15 cellular contexts compared by ENCODE assay signal in genomic region chr20:45937765-45938164, GRCh38. TPM values are rescaled to one million over a fixed set of nuclear protein-coding genes. Genes with fewer than 3 reads are reported as not detected.
A peak's percentile ranks its signal among the peaks of the same experiment; 100 is the strongest.
DNase-seq lines count a peak whose midpoint lies in the region; ATAC-seq and TF ChIP-seq lines count a peak whose summit lies in the region.
"Had no signal": no experiment of that assay in that cellular context is flagged by ENCODE, and none has a peak within 500 bp of the region (broad histone marks: within the 10 kb centered on the region; RNA-seq: fewer than 3 reads in every experiment).

No MANE protein-coding gene starts in this region.

- peaks cover 23% of the 10 kb centered on the region for H3K79me2 ChIP-seq in OCI-LY7 (ENCODE audit: insufficient read depth, low read depth, low read length)

- H4K20me1 ChIP-seq in OCI-LY7 (ENCODE audit: insufficient read depth, low read length), result no peaks in the 10 kb centered on the region

- TF ChIP-seq CTCF in OCI-LY7 (conservative IDR thresholded peaks at IDR 0.05; ENCODE audit: low read length) (no peak), brain microvascular endothelial cell (IDR thresholded peaks at IDR 0.05; ENCODE audit: low read depth, low read length, missing control alignments) (no peak), nephron progenitor cell (IDR thresholded peaks at IDR 0.05) (no peak), coronary artery (IDR thresholded peaks at IDR 0.05) (no peak)

- H3K4me3 ChIP-seq in OCI-LY7 (ENCODE audit: low read depth, low read length, poor library complexity, severe bottlenecking) (no peak overlapping the region), brain microvascular endothelial cell (ENCODE audit: low read depth, low read length) (no peak overlapping the region), coronary artery (no peak overlapping the region)
- H3K4me3 ChIP-seq: left lung, smooth muscle cell, thyroid gland had no signal

- peaks cover 23% of the 10 kb centered on the region for H3K4me1 Mint-ChIP-seq in T-helper 1 cell treated with Interleukin-12 subunit alpha and Interleukin-12 subunit beta and Interleukin-4 antibody, amounts not matched to agents 30 μg/mL and 1 μg/mL, for 36 hours (ENCODE audit: low read depth)
- H3K4me1 Mint-ChIP-seq in nephron progenitor cell, result peaks cover 33% of the 10 kb centered on the region

- no peaks in the 10 kb centered on the region for H3K27me3 ChIP-seq in brain microvascular endothelial cell (replicated peaks)
- H3K27me3 ChIP-seq: left lung, thyroid gland had no signal

- no peak overlapping the region for H2AFZ ChIP-seq in OCI-LY7 (ENCODE audit: low read length)

- peaks cover 53% of the 10 kb centered on the region for H3K36me3 ChIP-seq in OCI-LY7 (ENCODE audit: insufficient read depth, low read length)
- peaks cover 26% of the 10 kb centered on the region for H3K36me3 ChIP-seq in brain microvascular endothelial cell (replicated peaks)

- H3K4me1 ChIP-seq in OCI-LY7 (ENCODE audit: insufficient read depth, low read length, poor library complexity, severe bottlenecking), result peaks cover 8% of the 10 kb centered on the region

- peak overlapping the region; percentile 43 for H3K27ac Mint-ChIP-seq in T-helper 1 cell treated with Interleukin-12 subunit alpha and Interleukin-12 subunit beta and Interleukin-4 antibody, amounts not matched to agents 30 μg/mL and 1 μg/mL, for 36 hours
- no peak overlapping the region for H3K27ac Mint-ChIP-seq in nephron progenitor cell

- no peaks in the 10 kb centered on the region for H3K9me2 ChIP-seq in OCI-LY7 (ENCODE audit: insufficient read depth, low read length)

- CTCF ChIA-PET in OCI-LY7 (lab: Charles Lee; ENCODE audit: unreplicated experiment), result no interaction called here

- no peaks in the 10 kb centered on the region for H3K9me3 Mint-ChIP-seq in T-helper 1 cell treated with Interleukin-12 subunit alpha and Interleukin-12 subunit beta and Interleukin-4 antibody, amounts not matched to agents 30 μg/mL and 1 μg/mL, for 36 hours
- no peaks in the 10 kb centered on the region for H3K9me3 Mint-ChIP-seq in nephron progenitor cell

- no peak for DNase-seq in T-helper 1 cell
- DNase-seq in OCI-LY7 (ENCODE audit: low spot score), result no peak
- peak; percentile 38 for DNase-seq in brain microvascular endothelial cell
- DNase-seq in nephron progenitor cell, result no peak
- DNase-seq in medulla oblongata (ENCODE audit: extremely low spot score), result no peak
- no peak for DNase-seq in coronary artery (ENCODE audit: low spot score)
- DNase-seq: effector CD4-positive, alpha-beta T cell; GOT3; left lung; MM.1S; thyroid gland had no signal

- in situ Hi-C loops in brain microvascular endothelial cell (cut with HindIII; ENCODE audit: low pct_ligation_motif_present, low sequenced_read_pairs), result no loop called here

- no peak overlapping the region for H3K27ac ChIP-seq in OCI-LY7 (ENCODE audit: low read depth, low read length, poor library complexity, severe bottlenecking)
- H3K27ac ChIP-seq in brain microvascular endothelial cell, result no peak overlapping the region
- H3K27ac ChIP-seq in coronary artery, result no peak overlapping the region
- H3K27ac ChIP-seq: 22Rv1, left lung, thyroid gland had no signal

- intact Hi-C loops in OCI-LY7 (cut with micrococcal nuclease; ENCODE audit: unreplicated experiment), result no loop called here

- H3K4me3 Mint-ChIP-seq in T-helper 1 cell treated with Interleukin-12 subunit alpha and Interleukin-12 subunit beta and Interleukin-4 antibody, amounts not matched to agents 30 μg/mL and 1 μg/mL, for 36 hours, result peak overlapping the region; percentile 61
- H3K4me3 Mint-ChIP-seq in nephron progenitor cell, result peak overlapping the region; percentile 63

- H3K36me3 Mint-ChIP-seq in T-helper 1 cell treated with Interleukin-12 subunit alpha and Interleukin-12 subunit beta and Interleukin-4 antibody, amounts not matched to agents 30 μg/mL and 1 μg/mL, for 36 hours (ENCODE audit: low read depth), result peaks cover 25% of the 10 kb centered on the region
- peaks cover 30% of the 10 kb centered on the region for H3K36me3 Mint-ChIP-seq in nephron progenitor cell (ENCODE audit: low read depth)

- H3K4me2 ChIP-seq in OCI-LY7 (ENCODE audit: low read length), result no peak overlapping the region
- H3K4me2 ChIP-seq: smooth muscle cell had no signal

- ATAC-seq in HG02970 (IDR thresholded peaks at IDR 0.05; ENCODE audit: low FRiP score, unreplicated experiment), result no peak
- ATAC-seq: left lung had no signal

- BruUV-seq in OCI-LY7 (replicated peaks; lab: Mats Ljungman, UMichigan), result TSS peak; percentile 7

- H3K27me3 Mint-ChIP-seq in T-helper 1 cell treated with Interleukin-12 subunit alpha and Interleukin-12 subunit beta and Interleukin-4 antibody, amounts not matched to agents 30 μg/mL and 1 μg/mL, for 36 hours (ENCODE audit: low read depth), result no peaks in the 10 kb centered on the region
- H3K27me3 Mint-ChIP-seq in nephron progenitor cell (ENCODE audit: low read depth, poor library complexity), result no peaks in the 10 kb centered on the region

- POLR2A ChIA-PET in OCI-LY7 (lab: Charles Lee), result no interaction called here

- H3K9me3 ChIP-seq in OCI-LY7 (ENCODE audit: low read length), result no peaks in the 10 kb centered on the region
- H3K9me3 ChIP-seq: left lung, thyroid gland had no signal

RNA-seq across cellular contexts. Expression of gene PCIF1, which starts 3.3 kb away (rescaled TPM):
- total RNA-seq in OCI-LY7 (2014; rRNA removed; shearing (Covaris generic)), result 16.7 and 21.2 TPM in 2 replicates
- total RNA-seq in OCI-LY7 (2022), result 40.6 and 50.3 TPM in 2 replicates

RNA-seq across cellular contexts. Expression of gene PLTP, which starts 25.8 kb away (rescaled TPM):
- 14.3 and 17.1 TPM in 2 replicates for total RNA-seq in OCI-LY7 (2014; rRNA removed; shearing (Covaris generic))
- total RNA-seq in OCI-LY7 (2022), result 12.7 and 15.8 TPM in 2 replicates

RNA-seq across cellular contexts. Expression of gene ZNF335, which starts 34.2 kb away (rescaled TPM):
- total RNA-seq in OCI-LY7 (2014; rRNA removed; shearing (Covaris generic)), result 15.0 and 21.0 TPM in 2 replicates
- 28.4 and 30.5 TPM in 2 replicates for total RNA-seq in OCI-LY7 (2022)

RNA-seq across cellular contexts. Expression of gene CTSA, which starts 46.6 kb away (rescaled TPM):
- 27.1 and 33.1 TPM in 2 replicates for total RNA-seq in OCI-LY7 (2014; rRNA removed; shearing (Covaris generic))
- 36.4 and 36.7 TPM in 2 replicates for total RNA-seq in OCI-LY7 (2022)

RNA-seq across cellular contexts. Expression of gene NEURL2, which starts 46.8 kb away (rescaled TPM):
- total RNA-seq in OCI-LY7 (2014; rRNA removed; shearing (Covaris generic)), result 6.0 and 10.7 TPM in 2 replicates
- total RNA-seq in OCI-LY7 (2022), result 6.2 and 9.9 TPM in 2 replicates
